Comparison of ENCODE assay signal across 12 cellular contexts in genomic region chr2:169509230-169509917, GRCh38. TPM values are rescaled to one million over a fixed set of nuclear protein-coding genes. Genes with fewer than 3 reads are reported as not detected.
DNase-seq lines count a peak whose midpoint lies in the region; ATAC-seq, FAIRE-seq and TF ChIP-seq lines count a peak whose summit lies in the region.
"Had no signal": no experiment of that assay in that cellular context is flagged by ENCODE, and none has a peak within 500 bp of the region (broad histone marks: within the 10 kb centered on the region; RNA-seq: fewer than 3 reads in every experiment).

Gene KLHL41, plus strand, starts transcription at chr2:169509702. Its CDS starts 77 bp downstream, at chr2:169509779.

- no peak for TF ChIP-seq EP300 in K562 (IDR thresholded peaks at IDR 0.05; ENCODE audit: low read length)

- POLR2A ChIA-PET in K562 (lab: Yijun Ruan, JAX) = interaction anchor here (0.6 to 1.4 kb wide), 6 partner anchors 10 to 478 kb away, joined by 3 read pairs; partner anchors contain the start of gene BBS5

- FAIRE-seq in K562 (lab: Jason Lieb, UNC) (no peak), HTR-8/SVneo (lab: Jason Lieb, UNC) (no peak)

- no peak for TF ChIP-seq CTCF in K562 (IDR thresholded peaks at IDR 0.05 in 2 of 3, conservative IDR thresholded peaks at IDR 0.05 in 1 of 3; ENCODE audit: insufficient read depth in 2 of 3, low read depth in 1 of 3, low read length in 3 of 3)
- no peak for TF ChIP-seq CTCF in thoracic aorta (IDR thresholded peaks at IDR 0.05)

- peaks cover 0 to 7% of the 10 kb centered on the region in 2 experiments; a peak in 2 of 5 replicates for H3K4me1 ChIP-seq in K562 (replicated peaks in 1 of 2; ENCODE audit: control insufficient read depth in 2 of 2, insufficient read depth in 2 of 2, low read length in 2 of 2)
- H3K4me1 ChIP-seq in right cardiac atrium (ENCODE audit: control insufficient read depth, insufficient read depth, low read length) = no peaks in the 10 kb centered on the region
- H3K4me1 ChIP-seq in thoracic aorta (ENCODE audit: control insufficient read depth in 1 of 2, low read depth in 2 of 2) = peaks cover 11 to 32% of the 10 kb centered on the region in 2 donors

- no peaks in the 10 kb centered on the region for H3K9me3 ChIP-seq in K562 (replicated peaks; ENCODE audit: control insufficient read depth, insufficient read depth, low read depth, low read length)
- no peaks in the 10 kb centered on the region for H3K9me3 ChIP-seq in right cardiac atrium (ENCODE audit: control insufficient read depth, low read length)
- H3K9me3 ChIP-seq in thoracic aorta = no peaks in the 10 kb centered on the region

- TF ChIP-seq POLR2A in K562 (conservative IDR thresholded peaks at IDR 0.05) = no peak

- peak within 1 kb of the TSS; percentile 56 for H3K4me2 ChIP-seq in K562 (ENCODE audit: insufficient read depth, low read length)

- no peak within 1 kb of the TSS; a peak in 1 of 4 replicates for H3K9ac ChIP-seq in K562 (ENCODE audit: insufficient read depth in 1 of 2, low read depth in 2 of 2, low read length in 2 of 2)

- H3K36me3 ChIP-seq in K562 (ENCODE audit: control insufficient read depth, insufficient read depth, low read length) = no peaks in the 10 kb centered on the region
- no peaks in the 10 kb centered on the region for H3K36me3 ChIP-seq in thoracic aorta

- DNase-seq in NCI-H510A treated with DMSO at 0.1 percent for 48 hours (lab: John Stamatoyannopoulos, UW) (peak; percentile 23), NCI-H510A (lab: John Stamatoyannopoulos, UW) (no peak), K562 (ENCODE audit: extremely low read depth in 1 of 4, low spot score in 3 of 4) (no peak), right cardiac atrium (no peak), thoracic aorta (ENCODE audit: low spot score) (no peak), HTR-8/SVneo (ENCODE audit: insufficient read length, low spot score) (no peak), H4 (ENCODE audit: low spot score) (no peak)
- DNase-seq: activated effector memory CD4-positive, alpha-beta T cell treated with anti-CD3 and anti-CD28 coated beads, Interleukin-2, amount 50 U/mL, for 16 hours; kidney had no signal

- BruUV-seq in K562 (replicated peaks; lab: Mats Ljungman, UMichigan) = no TSS peak

- H4K20me1 ChIP-seq in K562 (replicated peaks; ENCODE audit: control insufficient read depth, insufficient read depth, low read length) = no peaks in the 10 kb centered on the region

- in situ Hi-C loops in K562 (cut with MboI) = no loop called here

- no peaks in the 10 kb centered on the region for H3K79me2 ChIP-seq in K562 (ENCODE audit: control insufficient read depth, insufficient read depth, low read length)

- H3K27ac ChIP-seq in K562 (ENCODE audit: extremely low read depth, low read depth, low read length) (no peak within 1 kb of the TSS), right cardiac atrium (ENCODE audit: low read length) (peak within 1 kb of the TSS; percentile 82), thoracic aorta (peak within 1 kb of the TSS; percentile 42 to 65)

- no peaks in the 10 kb centered on the region for H3K9me1 ChIP-seq in K562 (ENCODE audit: control insufficient read depth, insufficient read depth, low read length)

- H2AFZ ChIP-seq in K562 (ENCODE audit: low read depth, low read length) = peak within 1 kb of the TSS; percentile 51

- WGBS in K562 (ENCODE audit: insufficient coverage, low coverage, missing lambda C conversion rate) = 58% methylated on average over 4 of the region's 4 CpGs
- 60% methylated on average over 4 of the region's 4 CpGs for WGBS in right cardiac atrium

- intact Hi-C loops in K562 (cut with micrococcal nuclease) (no loop called here), right cardiac atrium (cut with DNase I) (no loop called here)

- CTCF ChIA-PET in K562 (lab: Yijun Ruan, JAX; ENCODE audit: low intra/inter-chr PET ratio) = no interaction called here

- ATAC-seq in K562 = peak; percentile 65
- peak; percentile 63 for ATAC-seq in right cardiac atrium
- ATAC-seq in thoracic aorta (ENCODE audit: insufficient number of reproducible peaks, low FRiP score, low read depth) = peak; percentile 56
- no peak for ATAC-seq in HG03457 (IDR thresholded peaks at IDR 0.05; ENCODE audit: unreplicated experiment)

- H3K4me3 ChIP-seq in K562 = no peak within 1 kb of the TSS
- peak within 1 kb of the TSS; percentile 80 for H3K4me3 ChIP-seq in right cardiac atrium (ENCODE audit: low read length)
- peak within 1 kb of the TSS; percentile 17 for H3K4me3 ChIP-seq in thoracic aorta

- TF ChIP-seq RAD21 in K562 (CRISPR knock-in tag; conservative IDR thresholded peaks at IDR 0.05 in 1 of 2, IDR thresholded peaks at IDR 0.05 in 1 of 2) = no peak

- H3K27me3 ChIP-seq in K562 (ENCODE audit: control insufficient read depth in 2 of 2, insufficient read depth in 2 of 2, low read length in 2 of 2) = no peaks in the 10 kb centered on the region
- H3K27me3 ChIP-seq in right cardiac atrium (ENCODE audit: control insufficient read depth, insufficient read depth) = no peaks in the 10 kb centered on the region
- H3K27me3 ChIP-seq in thoracic aorta (replicated peaks; ENCODE audit: insufficient read depth) = no peaks in the 10 kb centered on the region

TF ChIP-seq in K562, 482 proteins besides CTCF, POLR2A, EP300 and RAD21 (continues in another document):
- no peak for TF ChIP-seq CBFA2T3 (IDR thresholded peaks at IDR 0.05)
- peak; percentile 39 for TF ChIP-seq ATF3 (IDR thresholded peaks at IDR 0.05)
- TF ChIP-seq ATF3 (CRISPR knock-in tag; conservative IDR thresholded peaks at IDR 0.05) = no peak
- TF ChIP-seq SFPQ (IDR thresholded peaks at IDR 0.05; ENCODE audit: low read depth, low read length) = no peak
- no peak for TF ChIP-seq VEZF1 (CRISPR knock-in tag; IDR thresholded peaks at IDR 0.05)
- no peak for TF ChIP-seq PYGO2 (tag; IDR thresholded peaks at IDR 0.05)
- 0 out of 2 replicates have a peak, but pooled peaks have one; percentile 17 for TF ChIP-seq FOXJ2 (tag; IDR thresholded peaks at IDR 0.05)

RNA-seq across cellular contexts. Expression of gene KLHL41, which starts in this region (rescaled TPM):
- 0.46 and 0.63 TPM in 2 replicates for total RNA-seq in K562 (2011; cell fraction: chromatin; rRNA removed; ENCODE audit: low replicate concordance)
- total RNA-seq in K562 (2011; cell fraction: nucleolus; rRNA removed) = 0.17 and 0.79 TPM in 2 replicates
- 0.29 TPM in 1 of 2 replicates, not detected in the other for total RNA-seq in K562 (2011; cell fraction: nucleoplasm; rRNA removed)
- total RNA-seq in K562 (2014; rRNA removed) (0.05 TPM in 1 of 2 replicates, not detected in the other), K562 (2014; rRNA removed; fragmentation: Illumina TruSeq; extraction: Trizol) (0.06 and 0.11 TPM in 2 replicates), K562 (2015; rRNA removed; fragmentation: Illumina TruSeq; extraction: Trizol) (0.19 and 0.22 TPM in 2 replicates), K562 (2021) (0.09 TPM in 1 of 2 replicates, not detected in the other), right cardiac atrium (100 to 1,000 TPM in 1 of 4 donors, 10 to 100 TPM in 3; 82.1 to 165 (median 88.6) TPM), thoracic aorta (1 to 10 TPM in 1 of 2 donors, under 1 TPM in 1; 0.28 to 1.2 TPM)
- polyA plus RNA-seq in K562 (2011; rRNA removed) (0.08 and 0.15 TPM in 2 replicates), K562 (2014; fragmentation: Illumina TruSeq; extraction: Trizol) (0.09 and 0.14 TPM in 2 replicates), K562 (2014; fragmentation: Nextera tagmentation; extraction: Ambion mirVana) (under 1 TPM; 0.08 to 0.13 TPM), K562 (2014; rRNA removed) (0.03 and 1.5 TPM in 2 replicates), right cardiac atrium (62.2 TPM)
- 0.04 TPM in 1 of 2 replicates, not detected in the other for polyA plus RNA-seq in K562 (2011; cell fraction: cytosol; rRNA removed)
- 0.14 and 0.22 TPM in 2 replicates for polyA plus RNA-seq in K562 (2011; cell fraction: nucleus; rRNA removed)
- polyA plus RNA-seq in K562 (2012) = 0.08 and 0.16 TPM in 2 replicates
- polyA minus RNA-seq in K562 (2011; rRNA and poly(A)+ RNA removed) = 0.14 and 0.63 TPM in 2 replicates
- polyA minus RNA-seq in K562 (2011; cell fraction: cytosol; rRNA and poly(A)+ RNA removed) = not detected in 2 replicates
- polyA minus RNA-seq in K562 (2011; cell fraction: nucleus; rRNA and poly(A)+ RNA removed) = 0.13 and 0.56 TPM in 2 replicates
- 0.23 TPM in 1 of 2 replicates, not detected in the other for total RNA-seq in H4 (2014; rRNA removed; shearing (Covaris generic))
- total RNA-seq: M059J, OCI-LY7 had no signal

Comparison
In these comparisons a context has a peak if more than half of its experiments do, and no peak if none do; other contexts are left out.
1. RNA of gene KLHL41 (total RNA-seq): 82.1 to 165 TPM in right cardiac atrium; 0.28 to 1.2 TPM in thoracic aorta, 0.23 TPM in H4 and 0.05 to 0.79 TPM in K562; every median in the first group is over 10 times any median in the second.
2. RNA of gene KLHL41 (polyA plus RNA-seq): 62.2 TPM in right cardiac atrium (single experiment); 0.03 to 1.5 TPM in K562; every median in the first group is over 10 times any median in the second.